Comparison of ENCODE assay signal across 10 cellular contexts in genomic region chr9:133533878-133534277, GRCh38. TPM values are rescaled to one million over a fixed set of nuclear protein-coding genes. Genes with fewer than 3 reads are reported as not detected.
DNase-seq lines count a peak whose midpoint lies in the region; ATAC-seq, FAIRE-seq and TF ChIP-seq lines count a peak whose summit lies in the region.
"Had no signal": no experiment of that assay in that cellular context is flagged by ENCODE, and none has a peak within 500 bp of the region (broad histone marks: within the 10 kb centered on the region; RNA-seq: fewer than 3 reads in every experiment).

No MANE protein-coding gene starts in this region.

- H3K4me1 Mint-ChIP-seq in CD4-positive, alpha-beta T cell (ENCODE audit: low read depth): peaks cover 12% of the 10 kb centered on the region

- peaks cover 0 to 84% of the 10 kb centered on the region in 2 experiments; a peak in 3 of 4 replicates for H3K4me1 ChIP-seq in SK-N-SH (ENCODE audit: control insufficient read depth in 1 of 2, insufficient read depth in 2 of 2, low read depth in 1 of 2, low read length in 1 of 2)
- H3K4me1 ChIP-seq in heart right ventricle: peaks cover 20 to 68% (median 29%) of the 10 kb centered on the region in 9 donors
- H3K4me1 ChIP-seq in pancreas: no peaks in the 10 kb centered on the region

- peak overlapping the region; percentile 1 for H3K27ac ChIP-seq in CD4-positive, alpha-beta T cell (ENCODE audit: low read depth, low read length)
- H3K27ac ChIP-seq in SK-N-SH (ENCODE audit: low read depth in 2 of 2, low read length in 1 of 2) (peak overlapping the region in 1 of 2 experiments; percentile 100; a peak in 3 of 4 replicates), heart right ventricle (peak overlapping the region in 9 of 10 donors; percentile 15 to 81 (median 61)), pancreas (peak overlapping the region in 1 of 4 donors; percentile 6)

- no peaks in the 10 kb centered on the region for H3K9me3 Mint-ChIP-seq in CD4-positive, alpha-beta T cell
- H3K9me3 Mint-ChIP-seq: IgD-negative memory B cell, type B pancreatic cell had no signal

- no peak for ATAC-seq in CD4-positive, alpha-beta T cell (ENCODE audit: poor library complexity)
- ATAC-seq in heart right ventricle (peak in 7 of 8 donors; percentile 1 to 21 (median 9)), pancreas (peak in 3 of 4 donors; percentile 10 to 12 (median 11)), GM19351 (IDR thresholded peaks at IDR 0.05; ENCODE audit: unreplicated experiment) (no peak)

- no peaks in the 10 kb centered on the region for H4K20me1 ChIP-seq in SK-N-SH (ENCODE audit: insufficient read depth)

- peak overlapping the region; percentile 44; the same call in 1 of the 2 replicates for H3K4me2 ChIP-seq in SK-N-SH

- 30% methylated on average over 6 of the region's 11 CpGs for WGBS in SK-N-SH (ENCODE audit: low lambda C conversion rate)
- 45 to 50% methylated on average over 11 of the region's 11 CpGs for WGBS in heart right ventricle, 2 donors
- WGBS in pancreas, 2 donors: 66 to 69% methylated on average over 11 of the region's 11 CpGs

- no peaks in the 10 kb centered on the region for H3K79me2 ChIP-seq in SK-N-SH (ENCODE audit: insufficient read depth)

- H3K27me3 ChIP-seq in CD4-positive, alpha-beta T cell (ENCODE audit: control insufficient read depth, insufficient read depth, low read length): no peaks in the 10 kb centered on the region
- H3K27me3 ChIP-seq in SK-N-SH (ENCODE audit: insufficient read depth): no peaks in the 10 kb centered on the region
- peaks cover 0 to 46% (median 3%) of the 10 kb centered on the region in 7 donors for H3K27me3 ChIP-seq in heart right ventricle
- H3K27me3 ChIP-seq in pancreas: no peaks in the 10 kb centered on the region

- H3K27me3 Mint-ChIP-seq in CD4-positive, alpha-beta T cell: peaks cover 6% of the 10 kb centered on the region

- H3K27ac Mint-ChIP-seq in CD4-positive, alpha-beta T cell: no peak overlapping the region
- H3K27ac Mint-ChIP-seq: type B pancreatic cell had no signal

- H3K36me3 Mint-ChIP-seq in CD4-positive, alpha-beta T cell (ENCODE audit: low read depth): no peaks in the 10 kb centered on the region
- H3K36me3 Mint-ChIP-seq: IgD-negative memory B cell, type B pancreatic cell had no signal

- CTCF ChIA-PET in CD4-positive, alpha-beta T cell (lab: Charles Lee): no interaction called here
- CTCF ChIA-PET in SK-N-SH (lab: Yijun Ruan, JAX): interaction anchor here (0.7 to 5.8 kb wide), 43 partner anchors 9 to 209 kb away, joined by 3 to 51 read pairs (median 4); partner anchors contain the start of genes DBH, FAM163B and MYMK

- intact Hi-C loops in CD4-positive, alpha-beta T cell (cut with DNase I, micrococcal nuclease): loop anchor here (1.0 to 10.0 kb wide), 4 partner anchors 181 to 461 kb away; partner anchors contain the start of gene VAV2 (in 2 of the 2)
- intact Hi-C loops in heart right ventricle (cut with DNase I): loop anchor here (1.0 to 5.0 kb wide), 5 partner anchors 48 to 193 kb away; no protein-coding TSS in a partner anchor
- intact Hi-C loops in pancreas (cut with DNase I): loop anchor here in 1 of 3 donors (10.0 kb wide), 1 partner anchor 461 kb away; the partner anchor contains the start of gene VAV2

- H3K4me3 ChIP-seq in SK-N-SH (ENCODE audit: low read depth in 2 of 2, low read length in 1 of 2): peak overlapping the region in 1 of 2 experiments; percentile 49; a peak in 2 of 4 replicates
- H3K4me3 ChIP-seq in heart right ventricle: peak overlapping the region in 8 of 10 donors; percentile 33 to 60 (median 56)
- H3K4me3 ChIP-seq in pancreas: peak overlapping the region in 1 of 4 donors; percentile 42

- no peak for TF ChIP-seq CTCF in CD4-positive, alpha-beta T cell (IDR thresholded peaks at IDR 0.05)
- TF ChIP-seq CTCF in SK-N-SH (IDR thresholded peaks at IDR 0.05): no peak
- no peak for TF ChIP-seq CTCF in heart right ventricle (IDR thresholded peaks at IDR 0.05)
- TF ChIP-seq CTCF in pancreas (IDR thresholded peaks at IDR 0.05): no peak

- H3K9me3 ChIP-seq in CD4-positive, alpha-beta T cell (ENCODE audit: control insufficient read depth, low read length): no peaks in the 10 kb centered on the region
- H3K9me3 ChIP-seq in SK-N-SH: no peaks in the 10 kb centered on the region
- no peaks in the 10 kb centered on the region for H3K9me3 ChIP-seq in heart right ventricle
- H3K9me3 ChIP-seq in pancreas: no peaks in the 10 kb centered on the region

- H3K36me3 ChIP-seq in SK-N-SH (replicated peaks in 1 of 2; ENCODE audit: control insufficient read depth in 1 of 2, insufficient read depth in 2 of 2, low read length in 1 of 2) (no peaks in the 10 kb centered on the region), heart right ventricle (no peaks in the 10 kb centered on the region), pancreas (no peaks in the 10 kb centered on the region)

- no peak for DNase-seq in CD4-positive, alpha-beta T cell
- DNase-seq in SK-N-SH (peak; percentile 87), heart right ventricle (no peak), pancreas (no peak), NCI-H345 (lab: John Stamatoyannopoulos, UW) (no peak), KG1 (lab: John Stamatoyannopoulos, UW) (no peak), medulla oblongata (ENCODE audit: extremely low spot score) (no peak)

- no peaks in the 10 kb centered on the region for H3K9me2 ChIP-seq in SK-N-SH

- H3F3A ChIP-seq in SK-N-SH (replicated peaks; ENCODE audit: insufficient read depth): no peaks in the 10 kb centered on the region

- POLR2A ChIA-PET in CD4-positive, alpha-beta T cell (lab: Charles Lee): interaction anchor here (0.5 to 1.8 kb wide), 2 partner anchors 24 to 204 kb away, joined by 3 to 9 read pairs; partner anchors contain the start of gene SARDH
- POLR2A ChIA-PET in SK-N-SH (lab: Yijun Ruan, JAX): interaction anchor here (0.6 to 10.7 kb wide), 31 partner anchors 10 to 204 kb away, joined by 3 to 150 read pairs (median 6); partner anchors contain the start of genes DBH, FAM163B and SARDH

- H2AFZ ChIP-seq in SK-N-SH (ENCODE audit: low read depth): no peak overlapping the region

- FAIRE-seq in pancreas (lab: Jason Lieb, UNC): no peak

- peak; percentile 12; the same call in 1 of the 2 replicates for TF ChIP-seq RAD21 in SK-N-SH (IDR thresholded peaks at IDR 0.05; ENCODE audit: low read length)

- no peak overlapping the region for H3K9ac ChIP-seq in SK-N-SH

- TF ChIP-seq EP300 in SK-N-SH (IDR thresholded peaks at IDR 0.05; ENCODE audit: borderline replicate concordance in 1 of 2, low read depth in 1 of 2, low read length in 1 of 2): no peak

- H3K4me3 Mint-ChIP-seq in CD4-positive, alpha-beta T cell: peak overlapping the region; percentile 20

TF ChIP-seq in SK-N-SH, 30 proteins besides CTCF, POLR2A, EP300 and RAD21 (continues in another document):
- TF ChIP-seq FOSL2 (IDR thresholded peaks at IDR 0.05; ENCODE audit: borderline replicate concordance, low read depth) (no peak), RFX5 (IDR thresholded peaks at IDR 0.05; ENCODE audit: low read length) (no peak), MXI1 (IDR thresholded peaks at IDR 0.05; ENCODE audit: low read depth, low read length) (no peak), USF2 (IDR thresholded peaks at IDR 0.05; ENCODE audit: borderline replicate concordance, low read depth, low read length) (no peak), NFIC (IDR thresholded peaks at IDR 0.05; ENCODE audit: borderline replicate concordance) (no peak), IRF3 (IDR thresholded peaks at IDR 0.05; ENCODE audit: low read depth, low read length) (no peak), TCF12 (IDR thresholded peaks at IDR 0.05) (peak; percentile 36; the same call in 1 of the 2 replicates), RCOR1 (IDR thresholded peaks at IDR 0.05; ENCODE audit: low read length) (no peak)
- TF ChIP-seq, protein P1, sequence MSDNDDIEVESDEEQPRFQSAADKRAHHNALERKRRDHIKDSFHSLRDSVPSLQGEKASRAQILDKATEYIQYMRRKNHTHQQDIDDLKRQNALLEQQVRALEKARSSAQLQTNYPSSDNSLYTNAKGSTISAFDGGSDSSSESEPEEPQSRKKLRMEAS (IDR thresholded peaks at IDR 0.05; ENCODE audit: low read depth): no peak

RNA-seq across cellular contexts. Expression of gene ADAMTSL2, which starts 0.6 kb away (rescaled TPM):
- 1 to 10 TPM; 1.2 to 1.3 TPM for total RNA-seq in CD4-positive, alpha-beta T cell
- polyA plus RNA-seq in SK-N-SH (2012; rRNA removed): 0.21 and 0.31 TPM in 2 replicates
- 0.08 and 0.28 TPM in 2 replicates for polyA plus RNA-seq in SK-N-SH (2012; cell fraction: cytosol; rRNA removed)
- polyA plus RNA-seq in SK-N-SH (2012; cell fraction: nucleus; rRNA removed): 0.27 and 0.68 TPM in 2 replicates
- 1 to 10 TPM; 2.0 to 9.1 (median 4.3) TPM for total RNA-seq in heart right ventricle
- 1 to 10 TPM; 4.9 to 7.5 TPM for polyA plus RNA-seq in heart right ventricle
- 1 to 10 TPM; 1.5 to 5.5 (median 2.6) TPM for total RNA-seq in pancreas
- 10 to 100 TPM in 1 of 2 donors, 1 to 10 TPM in 1; 9.0 to 12.9 TPM for polyA plus RNA-seq in pancreas
- polyA plus RNA-seq: IgD-negative memory B cell had no signal

RNA-seq across cellular contexts. Expression of gene MYMK, which starts 9.1 kb away (rescaled TPM):
- not detected for total RNA-seq in CD4-positive, alpha-beta T cell
- polyA plus RNA-seq in SK-N-SH (2012; rRNA removed) (not detected in 2 replicates), heart right ventricle (not detected), pancreas (not detected)
- not detected in 2 replicates for polyA plus RNA-seq in SK-N-SH (2012; cell fraction: cytosol; rRNA removed)
- not detected in 2 replicates for polyA plus RNA-seq in SK-N-SH (2012; cell fraction: nucleus; rRNA removed)
- total RNA-seq in heart right ventricle (not detected), pancreas (not detected)
- polyA plus RNA-seq: IgD-negative memory B cell had no signal

RNA-seq across cellular contexts. Expression of gene SLC2A6, which starts 55.0 kb away (rescaled TPM):
- total RNA-seq in CD4-positive, alpha-beta T cell: 1 to 10 TPM; 1.8 to 3.2 TPM
- polyA plus RNA-seq in SK-N-SH (2012; rRNA removed) (5.2 and 7.7 TPM in 2 replicates), heart right ventricle (1 to 10 TPM; 4.9 to 5.6 TPM), pancreas (1 to 10 TPM; 5.9 to 6.7 TPM)
- polyA plus RNA-seq in SK-N-SH (2012; cell fraction: cytosol; rRNA removed): 2.2 and 4.1 TPM in 2 replicates
- 11.1 and 14.3 TPM in 2 replicates for polyA plus RNA-seq in SK-N-SH (2012; cell fraction: nucleus; rRNA removed)
- total RNA-seq in heart right ventricle (1 to 10 TPM; 1.3 to 7.0 (median 2.2) TPM), pancreas (1 to 10 TPM; 1.1 to 6.3 (median 2.7) TPM)

Comparison
In these comparisons a context has a peak if more than half of its experiments do, and no peak if none do; other contexts are left out.
1. ATAC-seq: peak in heart right ventricle (7 of 8) and pancreas (3 of 4); none in CD4-positive, alpha-beta T cell (single experiment) and GM19351 (single experiment).